ENCODE assay signal across 1 cellular context in genomic region chr17:50262001-50262794, GRCh38.
TF ChIP-seq lines count a peak whose summit lies in the region.

No MANE protein-coding gene starts in this region.

TF ChIP-seq in K562, 482 proteins besides CTCF, POLR2A, EP300 and RAD21:
- TF ChIP-seq CHD7 (IDR thresholded peaks at IDR 0.05; ENCODE audit: low read depth, low read length) (no peak), ZNF436 (CRISPR knock-in tag; IDR thresholded peaks at IDR 0.05) (no peak), ZNF24 (IDR thresholded peaks at IDR 0.05) (peak; percentile 76; the same call in 1 of the 2 replicates), ZNF407 (IDR thresholded peaks at IDR 0.05; ENCODE audit: low read depth) (no peak), BRD4 (IDR thresholded peaks at IDR 0.05) (no peak), ZFP36 (IDR thresholded peaks at IDR 0.05; ENCODE audit: low read depth, low read length, partially characterized antibody) (peak; percentile 76)
TF ChIP-seq in K562: peak in this region for 2.
